In the genomic region with DNA sequence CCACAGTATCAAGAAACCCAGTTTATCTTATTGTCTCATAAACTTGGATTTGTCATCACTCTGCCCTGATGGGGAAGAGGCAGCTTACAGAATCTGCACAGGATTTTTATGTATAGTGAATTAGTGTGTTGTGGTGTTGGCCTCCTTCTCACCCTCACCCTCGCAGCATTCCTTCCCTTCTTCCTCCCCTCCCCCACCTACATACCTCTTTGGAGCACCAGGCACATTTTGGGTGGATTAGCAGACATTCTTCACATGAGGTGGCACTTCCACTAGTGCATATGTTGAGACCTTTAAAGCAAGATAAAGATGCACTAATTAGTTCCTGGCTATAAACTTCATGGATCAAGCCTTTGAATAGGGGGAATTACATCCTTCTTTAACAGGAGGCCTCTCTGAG, we compare ENCODE assay signal across 21 cellular contexts.
"Had no signal": no experiment of that assay in that cellular context is flagged by ENCODE, and none has a peak within 500 bp of the region (broad histone marks: within the 10 kb centered on the region; RNA-seq: fewer than 3 reads in every experiment).

No MANE protein-coding gene starts in this region.

- H3K4me3 ChIP-seq: ascending aorta, hepatocyte, lower lobe of right lung, right atrium auricular region, suprapubic skin, upper lobe of left lung had no signal

- DNase-seq: activated CD4-positive, alpha-beta T cell treated with anti-CD3 and anti-CD28 coated beads, Interleukin-2, amount 50 U/mL, for 1 hour; activated CD4-positive, CD25-positive, alpha-beta regulatory T cell treated with anti-CD3 and anti-CD28 coated beads, Interleukin-2, amount 50 U/mL, for 72 hours; activated CD8-positive, alpha-beta memory T cell treated with anti-CD3 and anti-CD28 coated beads, Interleukin-2, amount 50 U/mL, for 48 hours; activated effector memory CD4-positive, alpha-beta T cell treated with Interleukin-2 at 50 U/mL for 16 hours; activated naive CD4-positive, alpha-beta T cell treated with anti-CD3 and anti-CD28 coated beads, Interleukin-2, amount 10 ng/mL, durations not matched to agents 7 days and 5 days; activated T-cell treated with anti-CD3 and anti-CD28 coated beads, Interleukin-2, amount 50 U/mL, for 48 hours; effector CD8-positive, alpha-beta T cell; islet precursor cell; left colon; lower lobe of right lung; midbrain; stimulated activated CD4-positive, alpha-beta T cell treated with anti-CD3 and anti-CD28 coated beads, Interleukin-2, amount 100 ng/mL, for 48 hours; T1000; upper lobe of left lung had no signal

- H2AFZ ChIP-seq: hepatocyte had no signal

- H3K36me3 Mint-ChIP-seq: activated naive CD4-positive, alpha-beta T cell treated with anti-CD3 and anti-CD28 coated beads, Interleukin-2, amount 10 ng/mL, durations not matched to agents 7 days and 5 days had no signal

- H3K27ac ChIP-seq: hepatocyte, lower lobe of right lung, right atrium auricular region, suprapubic skin, upper lobe of left lung had no signal

- H3K27me3 ChIP-seq: ascending aorta, hepatocyte, right atrium auricular region, suprapubic skin, upper lobe of left lung had no signal

- H3K27ac Mint-ChIP-seq: activated naive CD4-positive, alpha-beta T cell treated with anti-CD3 and anti-CD28 coated beads, Interleukin-2, amount 10 ng/mL, durations not matched to agents 7 days and 5 days; progenitor cell of endocrine pancreas; stimulated activated naive CD8-positive, alpha-beta T cell treated with anti-CD3 and anti-CD28 coated beads, Interleukin-15, Interleukin-2, amounts not matched to agents 100 ng/mL and 50 ng/mL, for 24 hours had no signal

- H3K4me2 ChIP-seq: hepatocyte had no signal

- H3K4me3 Mint-ChIP-seq: activated naive CD4-positive, alpha-beta T cell treated with anti-CD3 and anti-CD28 coated beads, Interleukin-2, amount 10 ng/mL, durations not matched to agents 7 days and 5 days; stimulated activated naive CD8-positive, alpha-beta T cell treated with anti-CD3 and anti-CD28 coated beads, Interleukin-15, Interleukin-2, amounts not matched to agents 100 ng/mL and 50 ng/mL, for 24 hours had no signal

- FAIRE-seq: bronchial epithelial cell had no signal

- H3K9me3 Mint-ChIP-seq: activated naive CD4-positive, alpha-beta T cell treated with anti-CD3 and anti-CD28 coated beads, Interleukin-2, amount 10 ng/mL, durations not matched to agents 7 days and 5 days; stimulated activated naive CD8-positive, alpha-beta T cell treated with anti-CD3 and anti-CD28 coated beads, Interleukin-15, Interleukin-2, amounts not matched to agents 100 ng/mL and 50 ng/mL, for 24 hours had no signal

- H3K27me3 Mint-ChIP-seq: progenitor cell of endocrine pancreas had no signal

- H3K9me3 ChIP-seq: ascending aorta, lower lobe of right lung, right atrium auricular region, suprapubic skin, upper lobe of left lung had no signal
